Comparison of ENCODE assay signal across 8 cellular contexts in the genomic region with DNA sequence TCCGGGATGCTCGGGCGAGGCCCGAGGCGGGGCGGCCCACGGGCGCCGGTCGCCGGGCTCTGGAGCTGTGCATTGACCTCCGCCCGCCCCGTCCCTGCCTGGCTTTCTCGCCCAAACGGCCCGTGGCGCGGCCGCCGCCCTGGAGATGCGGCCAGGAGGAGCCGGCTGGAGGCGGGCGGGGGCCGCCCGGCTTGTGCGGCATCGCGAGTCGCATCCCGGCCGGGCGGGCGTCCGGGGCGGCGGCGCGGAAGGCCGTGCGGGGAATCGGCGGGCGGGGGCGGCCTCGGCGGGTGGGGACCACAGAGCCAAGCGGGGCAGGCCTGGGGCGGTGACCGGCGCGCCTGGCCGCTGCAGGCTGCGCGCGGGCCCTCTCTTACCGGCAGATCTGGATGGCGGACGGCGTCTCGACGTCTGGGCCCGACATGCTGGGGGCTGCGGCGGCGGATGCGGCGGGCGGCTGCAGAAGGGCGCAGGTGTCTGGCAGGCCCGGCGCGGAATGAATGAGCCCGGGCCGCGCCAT. TPM values are rescaled to one million over a fixed set of nuclear protein-coding genes. Genes with fewer than 3 reads are reported as not detected.
DNase-seq lines count a peak whose midpoint lies in the region; ATAC-seq and TF ChIP-seq lines count a peak whose summit lies in the region.

No MANE protein-coding gene starts in this region.

- H3K27ac ChIP-seq in GM23338 (ENCODE audit: low read depth), result no peak overlapping the region
- H3K27ac ChIP-seq in PC-3 (ENCODE audit: low read length), result no peak overlapping the region; the same call in 1 of the 2 replicates
- no peak overlapping the region for H3K27ac ChIP-seq in osteoblast (ENCODE audit: low read depth, low read length)

- no TSS peak for BruUV-seq in PC-3 (replicated peaks; lab: Mats Ljungman, UMichigan)

- H3K27ac Mint-ChIP-seq in GM23338, result no peak overlapping the region

- H3K27me3 ChIP-seq in GM23338 (ENCODE audit: insufficient read depth) (no peaks in the 10 kb centered on the region), PC-3 (ENCODE audit: low read length) (no peaks in the 10 kb centered on the region), osteoblast (ENCODE audit: insufficient read depth, low read length) (no peaks in the 10 kb centered on the region)

- peak overlapping the region; percentile 92 for H3K9ac ChIP-seq in PC-3 (ENCODE audit: low read length)

- peak; percentile 15 for ATAC-seq in GM23338
- peak; percentile 12 for ATAC-seq in PC-3
- ATAC-seq in GM21360 (IDR thresholded peaks at IDR 0.05; ENCODE audit: unreplicated experiment), result no peak

- TF ChIP-seq CTCF in GM23338 (conservative IDR thresholded peaks at IDR 0.05; ENCODE audit: low read depth in 2 of 2) (no peak), PC-3 (conservative IDR thresholded peaks at IDR 0.05; ENCODE audit: low read depth, low read length) (no peak), epithelial cell of proximal tubule (conservative IDR thresholded peaks at IDR 0.05; ENCODE audit: low read depth, low read length) (no peak), osteoblast (IDR thresholded peaks at IDR 0.05; ENCODE audit: extremely low read depth, low read depth, low read length) (no peak)

- peak overlapping the region; percentile 70 for H3K4me3 ChIP-seq in GM08714 (ENCODE audit: low read length)
- H3K4me3 ChIP-seq in GM23338, result peak overlapping the region; percentile 93
- H3K4me3 ChIP-seq in PC-3 (ENCODE audit: low read length), result peak overlapping the region; percentile 78
- H3K4me3 ChIP-seq in epithelial cell of proximal tubule (ENCODE audit: low read depth, low read length), result peak overlapping the region; percentile 66
- peak overlapping the region; percentile 81 for H3K4me3 ChIP-seq in osteoblast (ENCODE audit: insufficient read depth, low read length)

- peaks cover 14% of the 10 kb centered on the region; the same call in 1 of the 2 replicates for H3F3A ChIP-seq in GM23338 (replicated peaks; ENCODE audit: low read depth)
- H3F3A ChIP-seq in PC-3 (ENCODE audit: low read length, unreplicated experiment), result no peaks in the 10 kb centered on the region

- POLR2A ChIA-PET in PC-3 (lab: Charles Lee; ENCODE audit: unreplicated experiment), result interaction anchor here (0.5 to 0.7 kb wide), 3 partner anchors 9 to 91 kb away, joined by 4 to 9 read pairs (median 7); no protein-coding TSS in a partner anchor

- peaks cover 30% of the 10 kb centered on the region for H3K36me3 Mint-ChIP-seq in GM23338 (ENCODE audit: low read depth)

- H3K4me1 Mint-ChIP-seq in GM23338, result peaks cover 16% of the 10 kb centered on the region

- H3K79me2 ChIP-seq in GM23338 (replicated peaks; ENCODE audit: insufficient read depth) (peaks cover 48% of the 10 kb centered on the region), PC-3 (ENCODE audit: low read length) (peaks cover 48% of the 10 kb centered on the region), osteoblast (ENCODE audit: insufficient read depth, low read length) (peaks cover 32% of the 10 kb centered on the region)

- CTCF ChIA-PET in PC-3 (lab: Charles Lee), result interaction anchor here (0.6 to 1.2 kb wide), 4 partner anchors 10 to 146 kb away, joined by 3 to 10 read pairs (median 6); no protein-coding TSS in a partner anchor

- H3K4me2 ChIP-seq in GM23338, result peak overlapping the region; percentile 94
- H3K4me2 ChIP-seq in PC-3 (ENCODE audit: low read length), result peak overlapping the region; percentile 91
- H3K4me2 ChIP-seq in osteoblast (ENCODE audit: insufficient read depth, low read length), result peak overlapping the region; percentile 84

- peaks cover 18% of the 10 kb centered on the region for H3K27me3 Mint-ChIP-seq in GM23338 (ENCODE audit: insufficient read depth, low read depth, poor library complexity)

- peaks cover 16% of the 10 kb centered on the region for H4K20me1 ChIP-seq in GM23338 (replicated peaks; ENCODE audit: insufficient read depth)
- peaks cover 16% of the 10 kb centered on the region for H4K20me1 ChIP-seq in PC-3 (ENCODE audit: low read length)
- H4K20me1 ChIP-seq in osteoblast (ENCODE audit: insufficient read depth, low read length), result no peaks in the 10 kb centered on the region

- H3K36me3 ChIP-seq in GM23338 (ENCODE audit: insufficient read depth) (no peaks in the 10 kb centered on the region), PC-3 (ENCODE audit: low read depth, low read length) (no peaks in the 10 kb centered on the region), osteoblast (ENCODE audit: insufficient read depth, low read length) (no peaks in the 10 kb centered on the region)

- peak overlapping the region; percentile 84 for H3K4me3 Mint-ChIP-seq in GM23338

- H3K4me1 ChIP-seq in GM23338 (ENCODE audit: insufficient read depth) (peaks cover 11% of the 10 kb centered on the region; the same call in 1 of the 2 replicates), PC-3 (ENCODE audit: insufficient read depth, low read length) (peaks cover 17% of the 10 kb centered on the region), osteoblast (ENCODE audit: insufficient read depth, low read length) (peaks cover 16% of the 10 kb centered on the region)

- peak; percentile 40 for DNase-seq in GM23338 (ENCODE audit: low spot score)
- no peak for DNase-seq in PC-3
- DNase-seq in epithelial cell of proximal tubule (ENCODE audit: low read depth), result no peak
- DNase-seq in osteoblast (ENCODE audit: insufficient read length, low spot score, missing footprints), result peak; percentile 95
- DNase-seq in GOT3 (lab: John Stamatoyannopoulos, UW), result no peak
- no peak for DNase-seq in NOMO-1 (lab: John Stamatoyannopoulos, UW; ENCODE audit: unreplicated experiment in 2 of 2)

- H3K9me3 ChIP-seq in PC-3 (ENCODE audit: low read length) (no peaks in the 10 kb centered on the region), osteoblast (ENCODE audit: low read depth, low read length) (no peaks in the 10 kb centered on the region)

- H2AFZ ChIP-seq in GM23338 (no peak overlapping the region), PC-3 (ENCODE audit: low read length) (0 out of 2 replicates have a peak overlapping the region, but pooled peaks have one; percentile 1), osteoblast (ENCODE audit: low read length) (peak overlapping the region; percentile 89)

- no peaks in the 10 kb centered on the region for H3K9me2 ChIP-seq in GM23338 (ENCODE audit: insufficient read depth)
- H3K9me2 ChIP-seq in PC-3 (replicated peaks; ENCODE audit: low read length), result no peaks in the 10 kb centered on the region

- H3K9me3 Mint-ChIP-seq in GM23338, result peaks cover 5% of the 10 kb centered on the region; the same call in 1 of the 3 replicates

- intact Hi-C loops in PC-3 (cut with micrococcal nuclease), result loop anchor here (2.0 kb wide), 1 partner anchor 30 kb away; no protein-coding TSS in a partner anchor

TF ChIP-seq in GM23338, 12 proteins besides CTCF, POLR2A, EP300 and RAD21:
- no peak for TF ChIP-seq EZH2 (IDR thresholded peaks at IDR 0.05; ENCODE audit: low read depth, unreplicated experiment)
- TF ChIP-seq POLR2AphosphoS5 (IDR thresholded peaks at IDR 0.05; ENCODE audit: low read depth), result peak; percentile 71
TF ChIP-seq in GM23338: peak in this region for 1.

RNA-seq across cellular contexts. Expression of a gene that starts 0.6 kb away (rescaled TPM):
- total RNA-seq in GM23338 (2014; rRNA removed; shearing (Covaris generic)), result 167 and 172 TPM in 2 replicates
- polyA plus RNA-seq in GM23338 (2016; fragmentation: Nextera tagmentation; extraction: Ambion mirVana), result 169 TPM in 2 replicates
- 164 and 165 TPM in 2 replicates for total RNA-seq in PC-3 (2014; rRNA removed)
- 80.3 and 82.0 TPM in 2 replicates for total RNA-seq in epithelial cell of proximal tubule
- 9.1 and 10.9 TPM in 2 replicates for total RNA-seq in osteoblast

RNA-seq across cellular contexts. Expression of a gene that starts 26.8 kb away (rescaled TPM):
- 1.2 and 1.6 TPM in 2 replicates for total RNA-seq in GM23338 (2014; rRNA removed; shearing (Covaris generic))
- 1.1 and 2.1 TPM in 2 replicates for polyA plus RNA-seq in GM23338 (2016; fragmentation: Nextera tagmentation; extraction: Ambion mirVana)
- total RNA-seq in PC-3 (2014; rRNA removed) (41.0 and 42.9 TPM in 2 replicates), epithelial cell of proximal tubule (3.0 and 6.2 TPM in 2 replicates), osteoblast (not detected in 2 replicates)

RNA-seq across cellular contexts. Expression of a gene that starts 31.6 kb away (rescaled TPM):
- 12.7 and 13.6 TPM in 2 replicates for total RNA-seq in GM23338 (2014; rRNA removed; shearing (Covaris generic))
- 12.2 and 13.5 TPM in 2 replicates for polyA plus RNA-seq in GM23338 (2016; fragmentation: Nextera tagmentation; extraction: Ambion mirVana)
- total RNA-seq in PC-3 (2014; rRNA removed), result 11.1 and 14.1 TPM in 2 replicates
- total RNA-seq in epithelial cell of proximal tubule, result not detected in 2 replicates
- not detected in 2 replicates for total RNA-seq in osteoblast

Comparison
In these comparisons a context has a peak if more than half of its experiments do, and no peak if none do; other contexts are left out.
1. DNase-seq: peak in GM23338 (single experiment) and osteoblast (single experiment); none in PC-3 (single experiment), epithelial cell of proximal tubule (single experiment), GOT3 (single experiment) and NOMO-1 (0 of 2).
2. RNA of a gene that starts 31.6 kb away (total RNA-seq): 12.7 to 13.6 TPM in GM23338 and 11.1 to 14.1 TPM in PC-3; not detected in epithelial cell of proximal tubule and not detected in osteoblast; every median in the first group is over 10 times any median in the second.
3. Peak in every context shown above with its lines, with median percentiles within 50 percentile points of each other: H3K4me3 ChIP-seq and H3K4me2 ChIP-seq.